ENCODE assay signal across 1 cellular context in genomic region chr11:109734602-109735001, GRCh38.
TF ChIP-seq lines count a peak whose summit lies in the region.

No MANE protein-coding gene starts in this region.

TF ChIP-seq in SK-N-SH, 30 proteins besides CTCF, POLR2A, EP300 and RAD21:
- TF ChIP-seq ZBTB33 (IDR thresholded peaks at IDR 0.05; ENCODE audit: borderline replicate concordance, low read depth) = no peak
- TF ChIP-seq PBX3 (IDR thresholded peaks at IDR 0.05) = 0 out of 2 replicates have a peak, but pooled peaks have one; percentile 4
- TF ChIP-seq POLR2AphosphoS5 (IDR thresholded peaks at IDR 0.05; ENCODE audit: low read depth, low read length) = no peak
- TF ChIP-seq USF1 (IDR thresholded peaks at IDR 0.05; ENCODE audit: borderline replicate concordance, low read depth) = no peak
- TF ChIP-seq JUND (IDR thresholded peaks at IDR 0.05) = no peak
- no peak for TF ChIP-seq EZH2phosphoT487 (IDR thresholded peaks at IDR 0.05; ENCODE audit: borderline replicate concordance, low read depth)
